9 cellular contexts compared by ENCODE assay signal in the genomic region with DNA sequence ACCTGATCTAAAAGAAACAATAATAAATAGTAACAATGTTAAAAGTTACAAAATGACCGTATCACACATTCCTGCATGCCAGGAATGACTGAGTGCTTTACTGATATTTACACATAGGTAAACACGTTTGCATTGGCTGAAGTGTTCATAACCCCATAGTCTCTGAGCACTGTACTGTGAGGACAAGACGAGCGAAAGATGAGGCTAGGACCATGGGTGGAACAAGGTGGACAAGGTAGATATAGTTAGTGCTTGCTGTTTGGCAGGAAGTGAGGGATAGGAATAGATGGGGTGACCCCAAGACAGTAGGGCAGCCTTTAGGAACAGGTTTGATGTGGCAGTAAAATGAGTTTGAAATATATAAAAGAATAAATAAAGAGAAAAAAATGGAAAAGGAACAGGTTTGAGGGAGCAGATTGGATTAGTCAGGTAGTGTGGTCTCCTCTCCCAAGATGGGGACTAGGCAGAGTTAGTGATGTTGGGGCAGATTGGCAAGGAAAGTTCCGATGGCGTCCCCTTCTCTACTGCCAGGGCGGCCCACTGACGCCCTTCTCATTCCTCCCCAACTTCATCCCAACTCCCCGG. TPM values are rescaled to one million over a fixed set of nuclear protein-coding genes. Genes with fewer than 3 reads are reported as not detected.
DNase-seq lines count a peak whose midpoint lies in the region; ATAC-seq, FAIRE-seq and TF ChIP-seq lines count a peak whose summit lies in the region.
"Had no signal": no experiment of that assay in that cellular context is flagged by ENCODE, and none has a peak within 500 bp of the region (broad histone marks: within the 10 kb centered on the region; RNA-seq: fewer than 3 reads in every experiment).

No MANE protein-coding gene starts in this region.

- POLR2A ChIA-PET in CD4-positive, alpha-beta memory T cell (lab: Charles Lee; ENCODE audit: partially characterized antibody) = interaction anchor here (1.6 to 2.4 kb wide), 5 partner anchors 17 to 258 kb away, joined by 4 to 12 read pairs (median 9); no protein-coding TSS in a partner anchor

- peaks cover 11 to 37% of the 10 kb centered on the region in 2 donors for H3K36me3 Mint-ChIP-seq in CD4-positive, alpha-beta memory T cell

- CTCF ChIA-PET in CD4-positive, alpha-beta memory T cell (lab: Charles Lee; ENCODE audit: partially characterized antibody) = interaction anchor here (1.1 to 1.7 kb wide), 2 partner anchors 9 to 35 kb away, joined by 3 to 4 read pairs; no protein-coding TSS in a partner anchor

- no peak for FAIRE-seq in pancreas (lab: Jason Lieb, UNC)
- FAIRE-seq: islet of Langerhans had no signal

- no peak overlapping the region for H3K18ac ChIP-seq in neuronal stem cell (ENCODE audit: low read length)

- H2BK5ac ChIP-seq in neuronal stem cell (ENCODE audit: low read length) = no peak overlapping the region

- TF ChIP-seq CTCF in KMS-11 (conservative IDR thresholded peaks at IDR 0.05; ENCODE audit: low read depth, low read length) = no peak
- TF ChIP-seq CTCF in coronary artery (IDR thresholded peaks at IDR 0.05) = no peak
- TF ChIP-seq CTCF in foreskin keratinocyte (conservative IDR thresholded peaks at IDR 0.05) = no peak
- TF ChIP-seq CTCF in pancreas (IDR thresholded peaks at IDR 0.05) = no peak

- no peak for DNase-seq in CD4-positive, alpha-beta memory T cell
- DNase-seq in coronary artery (ENCODE audit: low spot score) (no peak), neuronal stem cell (ENCODE audit: low spot score) (no peak), foreskin keratinocyte (no peak), MV-4-11 (lab: John Stamatoyannopoulos, UW) (no peak), pancreas (no peak)
- no peak for DNase-seq in activated effector memory CD4-positive, alpha-beta T cell treated with Interleukin-2 at 50 U/mL for 16 hours

- peak overlapping the region; percentile 75 to 95 (median 87) for H3K27ac Mint-ChIP-seq in CD4-positive, alpha-beta memory T cell

- H3K23ac ChIP-seq in neuronal stem cell (ENCODE audit: low read depth, low read length, poor library complexity) = peak overlapping the region; percentile 94

- H3K4me2 ChIP-seq in KMS-11 = peak overlapping the region; percentile 95; the same call in 1 of the 2 replicates
- peak overlapping the region; percentile 34 for H3K4me2 ChIP-seq in neuronal stem cell (ENCODE audit: insufficient read depth, low read length, poor library complexity, severe bottlenecking)

- H4K91ac ChIP-seq in neuronal stem cell (ENCODE audit: low read depth, low read length, poor library complexity) = no peak overlapping the region

- no peak overlapping the region for H3K9ac ChIP-seq in KMS-11
- no peak overlapping the region for H3K9ac ChIP-seq in neuronal stem cell (ENCODE audit: low read depth, low read length, poor library complexity)

- no peak overlapping the region for H2BK12ac ChIP-seq in neuronal stem cell (ENCODE audit: low read length)

- H3K4ac ChIP-seq in neuronal stem cell (ENCODE audit: low read length) = no peak overlapping the region

- no peak overlapping the region for H2AK5ac ChIP-seq in neuronal stem cell (ENCODE audit: low read depth, low read length)

- no peak overlapping the region for H2BK120ac ChIP-seq in neuronal stem cell (ENCODE audit: low read depth, low read length)

- peaks cover 0 to 2% (median 0%) of the 10 kb centered on the region in 8 donors for H3K9me3 Mint-ChIP-seq in CD4-positive, alpha-beta memory T cell

- H2BK15ac ChIP-seq in neuronal stem cell (ENCODE audit: low read length) = no peak overlapping the region

- H3K14ac ChIP-seq in neuronal stem cell (ENCODE audit: low read length) = no peak overlapping the region

- H3K27ac ChIP-seq in CD4-positive, alpha-beta memory T cell (ENCODE audit: low read depth, low read length) = peak overlapping the region; percentile 80
- no peak overlapping the region for H3K27ac ChIP-seq in KMS-11
- H3K27ac ChIP-seq in coronary artery = no peak overlapping the region
- H3K27ac ChIP-seq in neuronal stem cell (replicated peaks; ENCODE audit: low read length) = no peak overlapping the region
- H3K27ac ChIP-seq in foreskin keratinocyte = no peak overlapping the region
- no peak overlapping the region for H3K27ac ChIP-seq in pancreas

- no peak overlapping the region for H4K8ac ChIP-seq in neuronal stem cell (ENCODE audit: low read depth, low read length)

- H3K27me3 Mint-ChIP-seq in CD4-positive, alpha-beta memory T cell = no peaks in the 10 kb centered on the region

- H3K4me1 ChIP-seq in CD4-positive, alpha-beta memory T cell (ENCODE audit: insufficient read depth, low read length) = peaks cover 30% of the 10 kb centered on the region
- H3K4me1 ChIP-seq in KMS-11 (ENCODE audit: low read depth, poor library complexity, severe bottlenecking) = peaks cover 19% of the 10 kb centered on the region
- H3K4me1 ChIP-seq in neuronal stem cell (ENCODE audit: control insufficient read depth in 2 of 2, insufficient read depth in 1 of 2, low read depth in 1 of 2, low read length in 2 of 2) = peaks cover 16 to 20% of the 10 kb centered on the region in 2 donors
- peaks cover 8% of the 10 kb centered on the region for H3K4me1 ChIP-seq in foreskin keratinocyte
- H3K4me1 ChIP-seq in pancreas = peaks cover 14 to 19% (median 17%) of the 10 kb centered on the region in 3 donors

- no peaks in the 10 kb centered on the region for H3K27me3 ChIP-seq in CD4-positive, alpha-beta memory T cell (ENCODE audit: insufficient read depth, low read length)
- H3K27me3 ChIP-seq in KMS-11 (ENCODE audit: insufficient read depth, low read depth) = peaks cover 6% of the 10 kb centered on the region; the same call in 1 of the 2 replicates
- H3K27me3 ChIP-seq in neuronal stem cell (ENCODE audit: control insufficient read depth in 3 of 3, insufficient read depth in 3 of 3, low read depth in 1 of 3, low read length in 3 of 3) = peaks cover 0 to 5% (median 0%) of the 10 kb centered on the region in 3 experiments
- no peaks in the 10 kb centered on the region for H3K27me3 ChIP-seq in foreskin keratinocyte
- no peaks in the 10 kb centered on the region for H3K27me3 ChIP-seq in pancreas

- no peaks in the 10 kb centered on the region for H3K9me3 ChIP-seq in CD4-positive, alpha-beta memory T cell (ENCODE audit: control insufficient read depth in 1 of 2, low read length in 2 of 2)
- H3K9me3 ChIP-seq in neuronal stem cell (replicated peaks in 1 of 2; ENCODE audit: control insufficient read depth in 2 of 2, insufficient read depth in 1 of 2, low read depth in 1 of 2, low read length in 2 of 2) = no peaks in the 10 kb centered on the region
- H3K9me3 ChIP-seq in pancreas = no peaks in the 10 kb centered on the region

- H2AFZ ChIP-seq in KMS-11 (ENCODE audit: low read depth) (peak overlapping the region; percentile 28; the same call in 1 of the 2 replicates), neuronal stem cell (ENCODE audit: low read length) (peak overlapping the region; percentile 78)

- H3K4me1 Mint-ChIP-seq in CD4-positive, alpha-beta memory T cell = peaks cover 20 to 45% (median 34%) of the 10 kb centered on the region in 4 donors

- H3K4me3 Mint-ChIP-seq in CD4-positive, alpha-beta memory T cell = peak overlapping the region; percentile 86 to 96 (median 90)

- ATAC-seq in foreskin keratinocyte (no peak), pancreas (no peak)

- peaks cover 27% of the 10 kb centered on the region for H3K36me3 ChIP-seq in CD4-positive, alpha-beta memory T cell (ENCODE audit: insufficient read depth, low read length)
- H3K36me3 ChIP-seq in KMS-11 (ENCODE audit: insufficient read depth) (no peaks in the 10 kb centered on the region; the same call in 1 of the 2 replicates), neuronal stem cell (replicated peaks in 1 of 2; ENCODE audit: control insufficient read depth in 2 of 2, insufficient read depth in 2 of 2, low read length in 2 of 2) (peaks cover 30 to 34% of the 10 kb centered on the region in 2 donors), pancreas (peaks cover 0 to 13% (median 13%) of the 10 kb centered on the region in 3 donors)

- peaks cover 24% of the 10 kb centered on the region for H3K79me2 ChIP-seq in KMS-11 (ENCODE audit: insufficient read depth, low read depth)

- H3K79me1 ChIP-seq in neuronal stem cell (ENCODE audit: low read depth, low read length) = peaks cover 9% of the 10 kb centered on the region

- WGBS in neuronal stem cell (ENCODE audit: extremely low coverage in 2 of 2, insufficient read length in 2 of 2, insufficient replicate concordance in 1 of 2), 2 donors = no CpG with 5 or more reads among the region's 9 CpGs
- 5 to 6% methylated on average over 9 of the region's 9 CpGs for WGBS in pancreas, 2 donors

- intact Hi-C loops in CD4-positive, alpha-beta memory T cell (cut with micrococcal nuclease) = no loop called here
- intact Hi-C loops in pancreas (cut with DNase I) = no loop called here

- no peaks in the 10 kb centered on the region for H4K20me1 ChIP-seq in KMS-11 (ENCODE audit: insufficient read depth)

- peak overlapping the region; percentile 84 to 87 for H3K4me3 ChIP-seq in CD4-positive, alpha-beta memory T cell (ENCODE audit: low read length in 2 of 2)
- H3K4me3 ChIP-seq in KMS-11 (IDR thresholded peaks at IDR 0.05; ENCODE audit: insufficient read depth, low read depth, low read length) = no peak overlapping the region
- H3K4me3 ChIP-seq in coronary artery = peak overlapping the region; percentile 96
- peak overlapping the region in 1 of 2 donors; percentile 99 for H3K4me3 ChIP-seq in neuronal stem cell (ENCODE audit: low read length in 2 of 2)
- peak overlapping the region in 2 of 4 donors; percentile 89 to 97 for H3K4me3 ChIP-seq in pancreas

RNA-seq across cellular contexts. Expression of a gene that starts 0.5 kb away (rescaled TPM):
- total RNA-seq in CD4-positive, alpha-beta memory T cell = 10 to 100 TPM; 87.3 to 91.3 TPM
- 10 to 100 TPM; 53.6 to 81.1 TPM for polyA plus RNA-seq in CD4-positive, alpha-beta memory T cell
- 43.7 TPM for polyA plus RNA-seq in neuronal stem cell (2013, experiment 1 of 2)
- 41.6 TPM for polyA plus RNA-seq in neuronal stem cell (2013, experiment 2 of 2)
- 94.1 and 96.9 TPM in 2 replicates for total RNA-seq in foreskin keratinocyte
- 74.1 and 82.2 TPM in 2 replicates for polyA plus RNA-seq in foreskin keratinocyte
- total RNA-seq in pancreas = 10 to 100 TPM; 14.8 to 27.7 (median 19.3) TPM
- 10 to 100 TPM; 54.9 to 61.3 TPM for polyA plus RNA-seq in pancreas

RNA-seq across cellular contexts. Expression of a gene that starts 1.6 kb away (rescaled TPM):
- total RNA-seq in CD4-positive, alpha-beta memory T cell = not detected
- under 1 TPM in 1 of 2 donors, not detected in 1; 0.21 TPM for polyA plus RNA-seq in CD4-positive, alpha-beta memory T cell
- not detected for polyA plus RNA-seq in neuronal stem cell (2013, experiment 1 of 2)
- 0.03 TPM for polyA plus RNA-seq in neuronal stem cell (2013, experiment 2 of 2)
- total RNA-seq in foreskin keratinocyte (not detected in 2 replicates), pancreas (1 to 10 TPM in 3 of 6 donors, under 1 TPM in 3; 0.67 to 2.3 (median 1.2) TPM)
- polyA plus RNA-seq in foreskin keratinocyte (0.13 TPM in 1 of 2 replicates, not detected in the other), pancreas (1 to 10 TPM; 5.2 to 6.2 TPM)

RNA-seq across cellular contexts. Expression of a gene that starts 7.4 kb away (rescaled TPM):
- total RNA-seq in CD4-positive, alpha-beta memory T cell = 10 to 100 TPM; 10.1 to 10.6 TPM
- not detected for polyA plus RNA-seq in CD4-positive, alpha-beta memory T cell
- 0.79 TPM for polyA plus RNA-seq in neuronal stem cell (2013, experiment 1 of 2)
- polyA plus RNA-seq in neuronal stem cell (2013, experiment 2 of 2) = 0.65 TPM
- total RNA-seq in foreskin keratinocyte (35.7 and 41.2 TPM in 2 replicates), pancreas (10 to 100 TPM; 14.6 to 23.7 (median 23.0) TPM)
- polyA plus RNA-seq in foreskin keratinocyte (38.6 and 46.7 TPM in 2 replicates), pancreas (10 to 100 TPM; 41.0 to 52.4 TPM)

RNA-seq across cellular contexts. Expression of a gene that starts 7.7 kb away (rescaled TPM):
- total RNA-seq in CD4-positive, alpha-beta memory T cell = 1 to 10 TPM; 8.6 to 9.0 TPM
- polyA plus RNA-seq in CD4-positive, alpha-beta memory T cell = 1 to 10 TPM; 1.8 to 3.0 TPM
- 20.9 TPM for polyA plus RNA-seq in neuronal stem cell (2013, experiment 1 of 2)
- polyA plus RNA-seq in neuronal stem cell (2013, experiment 2 of 2) = 17.1 TPM
- 10.0 and 11.0 TPM in 2 replicates for total RNA-seq in foreskin keratinocyte
- polyA plus RNA-seq in foreskin keratinocyte = 6.9 and 8.7 TPM in 2 replicates
- 10 to 100 TPM in 3 of 6 donors, 1 to 10 TPM in 3; 4.8 to 22.3 (median 10.4) TPM for total RNA-seq in pancreas
- 10 to 100 TPM; 51.2 to 55.6 TPM for polyA plus RNA-seq in pancreas

RNA-seq across cellular contexts. Expression of a gene that starts 21.2 kb away (rescaled TPM):
- total RNA-seq in CD4-positive, alpha-beta memory T cell = 10 to 100 TPM in 1 of 2 experiments, 1 to 10 TPM in 1; 9.6 to 12.5 TPM
- polyA plus RNA-seq in CD4-positive, alpha-beta memory T cell = 1 to 10 TPM; 1.3 to 1.7 TPM
- polyA plus RNA-seq in neuronal stem cell (2013, experiment 1 of 2) = 2.7 TPM
- polyA plus RNA-seq in neuronal stem cell (2013, experiment 2 of 2) = 2.2 TPM
- 13.9 and 16.9 TPM in 2 replicates for total RNA-seq in foreskin keratinocyte
- 19.7 and 22.1 TPM in 2 replicates for polyA plus RNA-seq in foreskin keratinocyte
- total RNA-seq in pancreas = 10 to 100 TPM; 15.2 to 31.2 (median 19.8) TPM
- polyA plus RNA-seq in pancreas = 100 to 1,000 TPM in 1 of 2 donors, 10 to 100 TPM in 1; 84.5 to 119 TPM
